In the genomic region with DNA sequence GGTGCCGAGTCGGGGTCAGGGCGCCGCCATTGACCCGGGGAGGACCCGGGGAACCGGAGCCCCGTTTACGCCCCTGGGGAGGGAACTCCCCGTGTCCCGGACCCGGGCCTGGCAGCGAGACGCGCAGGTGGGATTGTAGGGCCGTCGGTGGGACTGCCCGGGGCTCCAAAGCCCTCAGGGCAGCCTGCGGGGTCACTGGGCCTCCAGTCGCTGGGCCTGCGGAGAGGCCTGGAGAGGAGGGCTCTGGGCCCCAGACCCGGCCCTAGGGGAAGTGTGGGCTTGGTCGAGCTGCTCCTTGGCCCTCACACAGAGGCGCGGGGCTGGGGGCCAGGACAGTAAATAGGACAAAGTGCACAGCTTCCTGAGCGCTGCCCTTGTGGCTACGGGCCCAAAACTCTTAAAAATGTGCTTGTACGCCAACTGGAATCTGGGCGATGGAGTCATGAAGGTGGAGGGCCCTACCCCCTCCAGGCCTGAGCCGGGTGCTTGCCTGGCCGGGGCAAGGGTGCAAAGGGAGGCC, we compare ENCODE assay signal across 8 cellular contexts. TPM values are rescaled to one million over a fixed set of nuclear protein-coding genes. Genes with fewer than 3 reads are reported as not detected.
DNase-seq lines count a peak whose midpoint lies in the region; ATAC-seq and TF ChIP-seq lines count a peak whose summit lies in the region.

No MANE protein-coding gene starts in this region.

- no peaks in the 10 kb centered on the region for H3K9me3 Mint-ChIP-seq in effector memory CD8-positive, alpha-beta T cell

- peaks cover 4 to 5% of the 10 kb centered on the region in 2 donors for H3K4me1 Mint-ChIP-seq in effector memory CD8-positive, alpha-beta T cell (ENCODE audit: low read depth in 2 of 2)

- peaks cover 25 to 60% of the 10 kb centered on the region in 2 donors for H3K27me3 Mint-ChIP-seq in effector memory CD8-positive, alpha-beta T cell

- ATAC-seq in HG03196 (IDR thresholded peaks at IDR 0.05; ENCODE audit: unreplicated experiment) (peak; percentile 14), HG03139 (IDR thresholded peaks at IDR 0.05; ENCODE audit: unreplicated experiment) (no peak), HG03025 (IDR thresholded peaks at IDR 0.05; ENCODE audit: low FRiP score, unreplicated experiment) (no peak)
- ATAC-seq in effector memory CD8-positive, alpha-beta T cell (replicated peaks): no peak

- H3K4me3 ChIP-seq in BJ (ENCODE audit: low read depth, low read length) (peak overlapping the region; percentile 79), muscle layer of duodenum (ENCODE audit: low read depth in 1 of 2, low read length in 2 of 2) (peak overlapping the region; percentile 11 to 64)

- H3K4me1 ChIP-seq in muscle layer of duodenum (ENCODE audit: control insufficient read depth in 1 of 2, insufficient read depth in 2 of 2, low read length in 2 of 2): peaks cover 0 to 11% of the 10 kb centered on the region in 2 donors

- H3K9me3 ChIP-seq in muscle layer of duodenum (ENCODE audit: control insufficient read depth in 1 of 2, low read length in 2 of 2): no peaks in the 10 kb centered on the region

- peaks cover 1% of the 10 kb centered on the region for H3K36me3 Mint-ChIP-seq in effector memory CD8-positive, alpha-beta T cell (ENCODE audit: insufficient read depth)

- no peak overlapping the region for H3K27ac ChIP-seq in muscle layer of duodenum (ENCODE audit: low read length)

- TF ChIP-seq CTCF in BJ (IDR thresholded peaks at IDR 0.05; ENCODE audit: insufficient read depth, low read depth, low read length): no peak

- DNase-seq in BJ (ENCODE audit: low read depth): no peak
- no peak for DNase-seq in effector memory CD8-positive, alpha-beta T cell
- no peak for DNase-seq in GOT3 (lab: John Stamatoyannopoulos, UW)
- DNase-seq in NCI-H2171 treated with DMSO at 0.1 percent for 48 hours (lab: John Stamatoyannopoulos, UW): no peak

- POLR2A ChIA-PET in BJ (lab: Charles Lee): no interaction called here

- peak overlapping the region; percentile 53 to 59 for H3K4me3 Mint-ChIP-seq in effector memory CD8-positive, alpha-beta T cell

- CTCF ChIA-PET in BJ (lab: Yijun Ruan, JAX): interaction anchor here (1.4 to 1.6 kb wide), 2 partner anchors 15 to 18 kb away, joined by 3 to 6 read pairs; no protein-coding TSS in a partner anchor

- H3K36me3 ChIP-seq in BJ (ENCODE audit: control insufficient read depth, insufficient read depth, low read length) (no peaks in the 10 kb centered on the region), muscle layer of duodenum (ENCODE audit: control insufficient read depth in 1 of 2, insufficient read depth in 2 of 2, low read length in 2 of 2) (no peaks in the 10 kb centered on the region)

- H3K27me3 ChIP-seq in BJ (ENCODE audit: control insufficient read depth, insufficient read depth, low read length) (no peaks in the 10 kb centered on the region), muscle layer of duodenum (ENCODE audit: low read depth, low read length) (no peaks in the 10 kb centered on the region)

- H3K27ac Mint-ChIP-seq in effector memory CD8-positive, alpha-beta T cell: no peak overlapping the region

RNA-seq across cellular contexts. Expression of a gene that starts 0.7 kb away (rescaled TPM):
- polyA plus RNA-seq in BJ (2011; rRNA removed): 9.9 and 13.4 TPM in 2 replicates
- 9.3 and 9.9 TPM in 2 replicates for polyA minus RNA-seq in BJ (2011; rRNA and poly(A)+ RNA removed)
